8 cellular contexts compared by ENCODE assay signal in the genomic region with DNA sequence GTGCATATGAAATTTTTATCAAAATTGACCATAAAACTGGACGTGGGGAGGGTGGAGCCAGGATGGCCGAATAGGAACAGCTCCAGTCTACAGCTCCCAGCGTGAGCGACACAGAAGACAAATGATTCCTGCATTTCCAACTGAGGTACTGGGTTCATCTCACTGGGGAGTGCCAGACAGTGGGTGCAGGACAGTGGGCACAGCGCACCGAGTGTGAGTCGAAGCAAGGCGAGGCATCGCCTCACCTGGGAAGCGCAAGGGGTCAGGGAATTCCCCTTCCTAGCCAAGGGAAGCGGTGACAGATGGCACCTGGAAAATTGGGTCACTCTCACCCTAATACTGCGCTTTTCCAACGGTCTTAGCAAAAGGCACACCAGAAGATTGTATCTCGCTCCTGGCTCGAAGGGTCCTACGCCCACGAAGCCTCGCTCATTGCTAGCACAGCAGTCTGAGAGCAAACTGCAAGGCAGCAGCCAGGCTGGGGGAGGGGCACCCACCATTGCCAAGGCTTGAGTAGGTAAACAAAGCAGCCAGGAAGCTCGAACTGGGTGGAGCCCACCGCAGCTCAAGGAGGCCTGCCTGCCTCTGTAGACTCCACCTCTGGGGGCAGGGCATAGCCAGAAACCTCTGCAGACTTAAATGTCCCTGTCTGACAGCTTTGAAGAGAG. TPM values are rescaled to one million over a fixed set of nuclear protein-coding genes. Genes with fewer than 3 reads are reported as not detected.
DNase-seq lines count a peak whose midpoint lies in the region; ATAC-seq, FAIRE-seq and TF ChIP-seq lines count a peak whose summit lies in the region.
"Not testable (repeated sequence)": the region's sequence is repeated elsewhere in the genome, so short reads cannot be mapped to it uniquely, and the experiment has no call there.

No MANE protein-coding gene starts in this region.

- RAD21 ChIA-PET in GM12878 (lab: Charles Lee; ENCODE audit: unreplicated experiment) = interaction anchor here (2.1 kb wide), 1 partner anchor 21 kb away, joined by 5 read pairs; no protein-coding TSS in a partner anchor

- H3K79me1 ChIP-seq in mesendoderm (ENCODE audit: low read length) = not testable (repeated sequence)

- not testable (repeated sequence) for TF ChIP-seq RAD21 in GM12878 (IDR thresholded peaks at IDR 0.05; ENCODE audit: insufficient read depth, low read depth, low read length)

- not testable (repeated sequence) for ATAC-seq in RWPE2 (ENCODE audit: low read depth)
- ATAC-seq in GM12878 = 0 out of 3 replicates have a peak, but pooled peaks have one; percentile 40

- not testable (repeated sequence) for H2AFZ ChIP-seq in GM12878 (ENCODE audit: control insufficient read depth, low read depth, low read length)

- not testable (repeated sequence) for H3K9me3 ChIP-seq in RWPE2 (ENCODE audit: severe bottlenecking); GM12878 (replicated peaks; ENCODE audit: control insufficient read depth, insufficient read depth, low read length); cardiac muscle cell (ENCODE audit: low read depth)

- H3K27me3 ChIP-seq in RWPE2 (ENCODE audit: insufficient read depth, poor library complexity, severe bottlenecking); GM12878 (replicated peaks in 1 of 2; ENCODE audit: control insufficient read depth in 2 of 2, insufficient read depth in 2 of 2, low read length in 1 of 2); cardiac muscle cell; mesendoderm (ENCODE audit: insufficient read depth, low read length, poor library complexity): not testable (repeated sequence)

- not testable (repeated sequence) for H3K9ac ChIP-seq in GM12878 (ENCODE audit: control insufficient read depth, insufficient read depth, low read length)
- peak overlapping the region; percentile 8 for H3K9ac ChIP-seq in mesendoderm (ENCODE audit: low read length)

- not testable (repeated sequence) for H3K4me1 ChIP-seq in RWPE2 (ENCODE audit: insufficient read depth, poor library complexity, severe bottlenecking); GM12878 (ENCODE audit: control insufficient read depth, insufficient read depth, low read length); cardiac muscle cell (ENCODE audit: low read depth); mesendoderm (ENCODE audit: control insufficient read depth, low read depth, low read length)

- TF ChIP-seq CTCF in RWPE2 (IDR thresholded peaks at IDR 0.05; ENCODE audit: poor library complexity, severe bottlenecking); GM12878 (IDR thresholded peaks at IDR 0.05 in 2 of 3, conservative IDR thresholded peaks at IDR 0.05 in 1 of 3; ENCODE audit: control insufficient read depth in 2 of 3, extremely low read depth in 1 of 3, insufficient read depth in 1 of 3, low read depth in 3 of 3, low read length in 3 of 3); cardiac muscle cell (IDR thresholded peaks at IDR 0.05; ENCODE audit: low read depth, low read length): not testable (repeated sequence)

- H3K79me2 ChIP-seq in GM12878 (ENCODE audit: control insufficient read depth, insufficient read depth, low read length); mesendoderm (ENCODE audit: control insufficient read depth, insufficient read depth, low read length): not testable (repeated sequence)

- not testable (repeated sequence) for H4K20me1 ChIP-seq in GM12878 (ENCODE audit: control insufficient read depth, insufficient read depth)

- intact Hi-C loops in GM12878 (cut with micrococcal nuclease; ENCODE audit: unreplicated experiment) = not testable (repeated sequence)

- H3K4me2 ChIP-seq in GM12878 (ENCODE audit: control insufficient read depth, insufficient read depth); mesendoderm (ENCODE audit: low read length): not testable (repeated sequence)

- H3K27ac ChIP-seq in RWPE2 (ENCODE audit: poor library complexity, severe bottlenecking); GM12878 (ENCODE audit: control insufficient read depth, insufficient read depth); mesendoderm (ENCODE audit: low read depth, low read length): not testable (repeated sequence)
- H3K27ac ChIP-seq in cardiac muscle cell = peak overlapping the region; percentile 37

- not testable (repeated sequence) for TF ChIP-seq EP300 in GM12878 (IDR thresholded peaks at IDR 0.05; ENCODE audit: borderline replicate concordance in 1 of 2, control insufficient read depth in 1 of 2, low read depth in 2 of 2, low read length in 2 of 2)

- POLR2A ChIA-PET in GM12878 (lab: Charles Lee) = not testable (repeated sequence)

- not testable (repeated sequence) for H3K36me3 ChIP-seq in RWPE2 (ENCODE audit: low read depth); GM12878 (ENCODE audit: control insufficient read depth in 2 of 2, insufficient read depth in 2 of 2, low read length in 1 of 2); cardiac muscle cell; mesendoderm (ENCODE audit: control insufficient read depth, insufficient read depth, low read length)

- FAIRE-seq in GM12878 (lab: Jason Lieb, UNC) = not testable (repeated sequence)

- CTCF ChIA-PET in GM12878 (lab: Yijun Ruan, JAX) = interaction anchor here (0.8 to 2.0 kb wide), 2 partner anchors 22 to 26 kb away, joined by 3 to 5 read pairs; no protein-coding TSS in a partner anchor

- not testable (repeated sequence) for H2AK5ac ChIP-seq in mesendoderm (ENCODE audit: low read length)

- in situ Hi-C loops in GM12878 (cut with MboI) = not testable (repeated sequence)

- peak overlapping the region; percentile 3 for H3K18ac ChIP-seq in mesendoderm (ENCODE audit: low read length)

- H3K4me3 ChIP-seq in RWPE2 (ENCODE audit: severe bottlenecking) = peak overlapping the region; percentile 7
- H3K4me3 ChIP-seq in GM12878; mesendoderm (ENCODE audit: low read length): not testable (repeated sequence)
- peak overlapping the region; percentile 16 for H3K4me3 ChIP-seq in cardiac muscle cell

- WGBS in GM12878 (ENCODE audit: insufficient coverage, insufficient replicate concordance, low lambda C conversion rate, missing lambda C conversion rate) = 92% methylated on average over 20 of the region's 20 CpGs
- WGBS in mesendoderm (ENCODE audit: extremely low coverage, insufficient coverage, low lambda C conversion rate) = no CpG with 5 or more reads among the region's 20 CpGs

- not testable (repeated sequence) for BruUV-seq in GM12878 (replicated peaks; lab: Mats Ljungman, UMichigan)

- not testable (repeated sequence) for H2BK120ac ChIP-seq in mesendoderm (ENCODE audit: low read depth, low read length)

- H3K23ac ChIP-seq in mesendoderm (ENCODE audit: low read length) = not testable (repeated sequence)

- not testable (repeated sequence) for H4K8ac ChIP-seq in mesendoderm (ENCODE audit: low read depth, low read length)

- SMC1A ChIA-PET in GM12878 (lab: Charles Lee; ENCODE audit: uncharacterized antibody, unreplicated experiment) = interaction anchor here (0.6 to 2.9 kb wide), 7 partner anchors 10 to 781 kb away, joined by 3 to 9 read pairs (median 4); partner anchors contain the start of gene NDUFB4

- DNase-seq in DMS53 (lab: John Stamatoyannopoulos, UW) (peak; percentile 60), cardiac muscle cell (ENCODE audit: low read depth in 1 of 2, low spot score in 1 of 2) (peak; percentile 15 to 25), mesendoderm (peak; percentile 58)
- not testable (repeated sequence) for DNase-seq in RWPE2 (ENCODE audit: low spot score); GM12878 (ENCODE audit: low read depth, low spot score)
- peak; percentile 45 for DNase-seq in activated CD8-positive, alpha-beta memory T cell treated with anti-CD3 and anti-CD28 coated beads, Interleukin-2, amount 50 U/mL, for 1 hour (ENCODE audit: extremely low read depth)
- peak; percentile 25 for DNase-seq in stimulated activated CD4-positive, alpha-beta T cell treated with anti-CD3 and anti-CD28 coated beads, Interleukin-12 subunit alpha, Interleukin-12 subunit beta, amount 100 ng/mL, for 4 hours
- DNase-seq in stimulated activated naive CD4-positive, alpha-beta T cell (lab: John Stamatoyannopoulos, UW) = peak; percentile 61 to 84 (median 74)

- H2BK15ac ChIP-seq in mesendoderm (replicated peaks; ENCODE audit: low read depth) = not testable (repeated sequence)

- H3K4ac ChIP-seq in mesendoderm (ENCODE audit: low read depth, low read length) = not testable (repeated sequence)

- not testable (repeated sequence) for H4K5ac ChIP-seq in mesendoderm (ENCODE audit: low read length)

- TF ChIP-seq POLR2A in GM12878 (IDR thresholded peaks at IDR 0.05; ENCODE audit: low read depth, low read length) = not testable (repeated sequence)

- not testable (repeated sequence) for H2BK5ac ChIP-seq in mesendoderm (ENCODE audit: low read length)

- peak overlapping the region; percentile 71 for H3K56ac ChIP-seq in mesendoderm (ENCODE audit: low read length)

RNA-seq across cellular contexts. Expression of gene RABL3, which starts 23.0 kb away (rescaled TPM):
- total RNA-seq in GM12878 (2013; cell fraction: nucleolus; rRNA removed) = 15.9 and 16.3 TPM in 2 replicates
- 10.5 and 11.1 TPM in 2 replicates for total RNA-seq in GM12878 (2014; rRNA removed)
- total RNA-seq in GM12878 (2014; rRNA removed; fragmentation: Illumina TruSeq; extraction: Trizol) = 21.7 and 21.8 TPM in 2 replicates
- 22.2 and 23.3 TPM in 2 replicates for total RNA-seq in GM12878 (2021)
- polyA plus RNA-seq in GM12878 (2011; ENCODE audit: low read depth) = 14.2 TPM
- polyA plus RNA-seq in GM12878 (2011; rRNA removed) = 12.8 and 19.4 TPM in 2 replicates
- polyA plus RNA-seq in GM12878 (2011; cell fraction: cytosol; rRNA removed) = 4.6 and 5.3 TPM in 2 replicates
- 2.8 and 3.6 TPM in 2 replicates for polyA plus RNA-seq in GM12878 (2011; cell fraction: nucleus; rRNA removed)
- 16.3 and 16.4 TPM in 2 replicates for polyA plus RNA-seq in GM12878 (2012)
- polyA plus RNA-seq in GM12878 (2014; fragmentation: Illumina TruSeq; extraction: Trizol) = 37.7 and 50.0 TPM in 2 replicates
- 10 to 100 TPM; 28.1 to 30.3 TPM for polyA plus RNA-seq in GM12878 (2014; fragmentation: Nextera tagmentation; extraction: Ambion mirVana)
- polyA plus RNA-seq in GM12878 (2014; rRNA removed) = 13.6 and 14.4 TPM in 2 replicates
- polyA plus RNA-seq in GM12878 (2016; fragmentation: Nextera tagmentation; extraction: Ambion mirVana) = 10 to 100 TPM; 36.5 to 38.0 TPM
- 6.7 and 7.9 TPM in 2 replicates for polyA minus RNA-seq in GM12878 (2011; rRNA and poly(A)+ RNA removed)
- polyA minus RNA-seq in GM12878 (2011; cell fraction: cytosol; rRNA and poly(A)+ RNA removed) = 1.9 and 2.6 TPM in 2 replicates
- 2.2 and 5.0 TPM in 2 replicates for polyA minus RNA-seq in GM12878 (2011; cell fraction: nucleus; rRNA and poly(A)+ RNA removed)
- 12.5 and 16.6 TPM in 2 replicates for total RNA-seq in cardiac muscle cell
- 15.0 and 22.3 TPM in 2 replicates for polyA plus RNA-seq in cardiac muscle cell
- 13.0 TPM for polyA plus RNA-seq in mesendoderm (2013, experiment 1 of 2)
- 13.8 TPM for polyA plus RNA-seq in mesendoderm (2013, experiment 2 of 2)

RNA-seq across cellular contexts. Expression of gene GTF2E1, which starts 23.2 kb away (rescaled TPM):
- 28.0 and 28.5 TPM in 2 replicates for total RNA-seq in GM12878 (2013; cell fraction: nucleolus; rRNA removed)
- total RNA-seq in GM12878 (2014; rRNA removed) = 14.9 and 17.5 TPM in 2 replicates
- 17.9 and 18.5 TPM in 2 replicates for total RNA-seq in GM12878 (2014; rRNA removed; fragmentation: Illumina TruSeq; extraction: Trizol)
- total RNA-seq in GM12878 (2021) = 22.8 and 24.9 TPM in 2 replicates
- polyA plus RNA-seq in GM12878 (2011; ENCODE audit: low read depth) = 16.5 TPM
- 19.2 and 31.2 TPM in 2 replicates for polyA plus RNA-seq in GM12878 (2011; rRNA removed)
- 12.5 and 12.8 TPM in 2 replicates for polyA plus RNA-seq in GM12878 (2011; cell fraction: cytosol; rRNA removed)
- 7.3 and 7.7 TPM in 2 replicates for polyA plus RNA-seq in GM12878 (2011; cell fraction: nucleus; rRNA removed)
- 6.8 and 11.6 TPM in 2 replicates for polyA plus RNA-seq in GM12878 (2012)
- polyA plus RNA-seq in GM12878 (2014; fragmentation: Illumina TruSeq; extraction: Trizol) = 21.9 and 28.9 TPM in 2 replicates
- 10 to 100 TPM in 1 of 2 experiments, 1 to 10 TPM in 1; 9.2 to 17.6 TPM for polyA plus RNA-seq in GM12878 (2014; fragmentation: Nextera tagmentation; extraction: Ambion mirVana)
- polyA plus RNA-seq in GM12878 (2014; rRNA removed) = 14.1 and 14.5 TPM in 2 replicates
- 10 to 100 TPM; 13.0 to 13.9 TPM for polyA plus RNA-seq in GM12878 (2016; fragmentation: Nextera tagmentation; extraction: Ambion mirVana)
- polyA minus RNA-seq in GM12878 (2011; rRNA and poly(A)+ RNA removed) = 16.6 and 32.4 TPM in 2 replicates
- polyA minus RNA-seq in GM12878 (2011; cell fraction: cytosol; rRNA and poly(A)+ RNA removed) = 6.2 and 7.6 TPM in 2 replicates
- 6.9 and 14.5 TPM in 2 replicates for polyA minus RNA-seq in GM12878 (2011; cell fraction: nucleus; rRNA and poly(A)+ RNA removed)
- total RNA-seq in cardiac muscle cell = 22.1 and 23.6 TPM in 2 replicates
- polyA plus RNA-seq in cardiac muscle cell = 12.9 and 21.5 TPM in 2 replicates
- polyA plus RNA-seq in mesendoderm (2013, experiment 1 of 2) = 52.6 TPM
- 50.0 TPM for polyA plus RNA-seq in mesendoderm (2013, experiment 2 of 2)

RNA-seq across cellular contexts. Expression of gene HGD, which starts 37.3 kb away (rescaled TPM):
- total RNA-seq in GM12878 (2013; cell fraction: nucleolus; rRNA removed) = 2.1 and 2.4 TPM in 2 replicates
- total RNA-seq in GM12878 (2014; rRNA removed) (0.22 TPM in 1 of 2 replicates, not detected in the other), GM12878 (2014; rRNA removed; fragmentation: Illumina TruSeq; extraction: Trizol) (not detected in 2 replicates), GM12878 (2021) (0.51 and 0.72 TPM in 2 replicates), cardiac muscle cell (0.39 TPM in 1 of 2 replicates, not detected in the other)
- 0.80 TPM for polyA plus RNA-seq in GM12878 (2011; ENCODE audit: low read depth)
- polyA plus RNA-seq in GM12878 (2011; rRNA removed) (0.18 and 0.27 TPM in 2 replicates), GM12878 (2014; fragmentation: Illumina TruSeq; extraction: Trizol) (0.28 TPM in 1 of 2 replicates, not detected in the other), GM12878 (2014; fragmentation: Nextera tagmentation; extraction: Ambion mirVana) (not detected), GM12878 (2014; rRNA removed) (0.25 and 0.81 TPM in 2 replicates), GM12878 (2016; fragmentation: Nextera tagmentation; extraction: Ambion mirVana) (not detected), cardiac muscle cell (not detected in 2 replicates)
- polyA plus RNA-seq in GM12878 (2011; cell fraction: cytosol; rRNA removed) = 0.16 and 0.28 TPM in 2 replicates
- 2.0 TPM in 2 replicates for polyA plus RNA-seq in GM12878 (2011; cell fraction: nucleus; rRNA removed)
- polyA plus RNA-seq in GM12878 (2012) = not detected in 2 replicates
- 0.21 and 2.0 TPM in 2 replicates for polyA minus RNA-seq in GM12878 (2011; rRNA and poly(A)+ RNA removed)
- polyA minus RNA-seq in GM12878 (2011; cell fraction: cytosol; rRNA and poly(A)+ RNA removed) = not detected in 2 replicates
- polyA minus RNA-seq in GM12878 (2011; cell fraction: nucleus; rRNA and poly(A)+ RNA removed) = 1.7 and 1.8 TPM in 2 replicates
- not detected for polyA plus RNA-seq in mesendoderm (2013, experiment 1 of 2)
- not detected for polyA plus RNA-seq in mesendoderm (2013, experiment 2 of 2)
